In genomic region chr4:38860788-38861424, GRCh38 we compare ENCODE assay signal across 1 cellular context.
TF ChIP-seq lines count a peak whose summit lies in the region.

No MANE protein-coding gene starts in this region.

TF ChIP-seq in H1, 55 proteins besides CTCF, POLR2A, EP300 and RAD21:
- TF ChIP-seq CEBPB (IDR thresholded peaks at IDR 0.05; ENCODE audit: low read depth, low read length) (no peak), CREB1 (IDR thresholded peaks at IDR 0.05) (peak; percentile 48; the same call in 1 of the 2 replicates), SIX5 (IDR thresholded peaks at IDR 0.05; ENCODE audit: low read depth, low read length) (no peak)
